ENCODE assay signal across 13 cellular contexts in genomic region chr2:8536686-8537571, GRCh38.
DNase-seq lines count a peak whose midpoint lies in the region; ATAC-seq and TF ChIP-seq lines count a peak whose summit lies in the region.
"Had no signal": no experiment of that assay in that cellular context is flagged by ENCODE, and none has a peak within 500 bp of the region (broad histone marks: within the 10 kb centered on the region; RNA-seq: fewer than 3 reads in every experiment).

No MANE protein-coding gene starts in this region.

- H3K36me3 ChIP-seq in esophagus squamous epithelium (no peaks in the 10 kb centered on the region), smooth muscle cell (ENCODE audit: low read depth) (no peaks in the 10 kb centered on the region)

- no peaks in the 10 kb centered on the region for H4K20me1 ChIP-seq in smooth muscle cell (ENCODE audit: low read depth)

- DNase-seq in activated CD4-positive, alpha-beta T cell treated with anti-CD3 and anti-CD28 coated beads, Interleukin-2, amount 10 ng/mL, durations not matched to agents 7 days and 5 days: no peak
- no peak for DNase-seq in activated CD4-positive, alpha-beta T cell treated with anti-CD3 and anti-CD28 coated beads, Interleukin-2, amount 50 U/mL, for 4 hours
- DNase-seq in esophagus squamous epithelium (lab: John Stamatoyannopoulos, UW): no peak
- no peak for DNase-seq in smooth muscle cell (lab: John Stamatoyannopoulos, UW; ENCODE audit: unreplicated experiment)
- no peak for DNase-seq in UCSD-AML1 (lab: John Stamatoyannopoulos, UW; ENCODE audit: unreplicated experiment)
- no peak for DNase-seq in midbrain (lab: John Stamatoyannopoulos, UW)
- DNase-seq: ACHN; central memory CD4-positive, alpha-beta T cell; foreskin fibroblast; NCI-H187 treated with DMSO at 0.1 percent for 48 hours had no signal

- intact Hi-C loops in esophagus squamous epithelium (cut with DNase I): no loop called here

- H2AFZ ChIP-seq in smooth muscle cell (ENCODE audit: low read depth): no peak overlapping the region

- no peaks in the 10 kb centered on the region for H3K27me3 ChIP-seq in esophagus squamous epithelium
- H3K27me3 ChIP-seq in smooth muscle cell (ENCODE audit: low read depth): no peaks in the 10 kb centered on the region

- H3K4me3 ChIP-seq in esophagus squamous epithelium: no peak overlapping the region
- H3K4me3 ChIP-seq in smooth muscle cell: no peak overlapping the region

- POLR2A ChIA-PET in activated CD4-positive, alpha-beta T cell treated with anti-CD3 and anti-CD28 coated beads, Interleukin-2, amount 10 ng/mL, durations not matched to agents 7 days and 5 days (lab: Charles Lee): no interaction called here

- ATAC-seq in SK-N-SH treated with all-trans-retinoic acid at 6 μM for 48 hours: peak; percentile 58
- no peak for ATAC-seq in GM19351 (IDR thresholded peaks at IDR 0.05; ENCODE audit: unreplicated experiment)
- ATAC-seq: left colon had no signal

- peaks cover 48% of the 10 kb centered on the region for H3K4me1 Mint-ChIP-seq in activated CD4-positive, alpha-beta T cell treated with anti-CD3 and anti-CD28 coated beads, Interleukin-2, amount 10 ng/mL, durations not matched to agents 7 days and 5 days

- 71 to 84% methylated on average over 6 to 7 of the region's 16 CpGs for WGBS in esophagus squamous epithelium, 2 donors
- WGBS in smooth muscle cell (ENCODE audit: low lambda C conversion rate): 55% methylated on average over 16 of the region's 16 CpGs

- H3K27ac Mint-ChIP-seq in activated CD4-positive, alpha-beta T cell treated with anti-CD3 and anti-CD28 coated beads, Interleukin-2, amount 10 ng/mL, durations not matched to agents 7 days and 5 days: peak overlapping the region; percentile 10

- H3K9ac ChIP-seq in smooth muscle cell (ENCODE audit: low read depth): no peak overlapping the region

- TF ChIP-seq CTCF in esophagus squamous epithelium (IDR thresholded peaks at IDR 0.05) (no peak), smooth muscle cell (IDR thresholded peaks at IDR 0.05; ENCODE audit: borderline replicate concordance, insufficient read depth, poor library complexity, severe bottlenecking) (no peak)

- H3K9me3 Mint-ChIP-seq in activated CD4-positive, alpha-beta T cell treated with anti-CD3 and anti-CD28 coated beads, Interleukin-2, amount 10 ng/mL, durations not matched to agents 7 days and 5 days: peaks cover 14% of the 10 kb centered on the region

- CTCF ChIA-PET in activated CD4-positive, alpha-beta T cell treated with anti-CD3 and anti-CD28 coated beads, Interleukin-2, amount 10 ng/mL, durations not matched to agents 7 days and 5 days (lab: Charles Lee): interaction anchor here (0.9 to 3.1 kb wide), 7 partner anchors 11 to 61 kb away, joined by 3 to 21 read pairs (median 6); no protein-coding TSS in a partner anchor

- no peak for TF ChIP-seq POLR2A in esophagus squamous epithelium (IDR thresholded peaks at IDR 0.05)

- H3K9me3 ChIP-seq in esophagus squamous epithelium (no peaks in the 10 kb centered on the region), smooth muscle cell (replicated peaks; ENCODE audit: low read depth) (no peaks in the 10 kb centered on the region)

- H3K27me3 Mint-ChIP-seq in activated CD4-positive, alpha-beta T cell treated with anti-CD3 and anti-CD28 coated beads, Interleukin-2, amount 10 ng/mL, durations not matched to agents 7 days and 5 days: no peaks in the 10 kb centered on the region

- no peaks in the 10 kb centered on the region for H3K36me3 Mint-ChIP-seq in activated CD4-positive, alpha-beta T cell treated with anti-CD3 and anti-CD28 coated beads, Interleukin-2, amount 10 ng/mL, durations not matched to agents 7 days and 5 days (ENCODE audit: low read depth)

- peaks cover 6% of the 10 kb centered on the region for H3F3A ChIP-seq in smooth muscle cell (ENCODE audit: low read depth)

- H3K27ac ChIP-seq in esophagus squamous epithelium (peak overlapping the region in 3 of 4 donors; percentile 7 to 74 (median 57)), smooth muscle cell (ENCODE audit: low read depth) (no peak overlapping the region)

- H3K4me1 ChIP-seq in esophagus squamous epithelium (peaks cover 47 to 72% (median 60%) of the 10 kb centered on the region in 3 donors), smooth muscle cell (ENCODE audit: low read depth) (peaks cover 19% of the 10 kb centered on the region)

- H3K79me2 ChIP-seq in smooth muscle cell (ENCODE audit: low read depth): no peaks in the 10 kb centered on the region

- H3K4me2 ChIP-seq in smooth muscle cell: peak overlapping the region; percentile 66

- H3K4me3 Mint-ChIP-seq in activated CD4-positive, alpha-beta T cell treated with anti-CD3 and anti-CD28 coated beads, Interleukin-2, amount 10 ng/mL, durations not matched to agents 7 days and 5 days: no peak overlapping the region

TF ChIP-seq in SK-N-SH treated with all-trans-retinoic acid at 6 μM for 48 hours, 23 proteins besides CTCF, POLR2A, EP300 and RAD21 (continues in another document):
- TF ChIP-seq ISL1 (CRISPR knock-in tag; IDR thresholded peaks at IDR 0.05) (0 out of 2 replicates have a peak, but pooled peaks have one; percentile 6), POU6F1 (CRISPR knock-in tag; IDR thresholded peaks at IDR 0.05; ENCODE audit: borderline replicate concordance, low read depth) (no peak), TCF4 (CRISPR knock-in tag; IDR thresholded peaks at IDR 0.05; ENCODE audit: borderline replicate concordance) (peak; percentile 11; the same call in 1 of the 2 replicates), ZFP3 (CRISPR knock-in tag; IDR thresholded peaks at IDR 0.05) (0 out of 2 replicates have a peak, but pooled peaks have one; percentile 20), GLIS3 (CRISPR knock-in tag; IDR thresholded peaks at IDR 0.05) (no peak), PPARA (CRISPR knock-in tag; IDR thresholded peaks at IDR 0.05; ENCODE audit: borderline replicate concordance) (no peak), ZC3H10 (CRISPR knock-in tag; IDR thresholded peaks at IDR 0.05) (no peak), OSR1 (CRISPR knock-in tag; IDR thresholded peaks at IDR 0.05) (no peak), TOX (CRISPR knock-in tag; IDR thresholded peaks at IDR 0.05; ENCODE audit: borderline replicate concordance) (no peak), ZNF70 (CRISPR knock-in tag; IDR thresholded peaks at IDR 0.05) (no peak), ZNF8 (CRISPR knock-in tag; IDR thresholded peaks at IDR 0.05) (no peak), SNAI2 (CRISPR knock-in tag; IDR thresholded peaks at IDR 0.05) (no peak), CSDC2 (CRISPR knock-in tag; IDR thresholded peaks at IDR 0.05) (no peak)
- TF ChIP-seq, protein P1, sequence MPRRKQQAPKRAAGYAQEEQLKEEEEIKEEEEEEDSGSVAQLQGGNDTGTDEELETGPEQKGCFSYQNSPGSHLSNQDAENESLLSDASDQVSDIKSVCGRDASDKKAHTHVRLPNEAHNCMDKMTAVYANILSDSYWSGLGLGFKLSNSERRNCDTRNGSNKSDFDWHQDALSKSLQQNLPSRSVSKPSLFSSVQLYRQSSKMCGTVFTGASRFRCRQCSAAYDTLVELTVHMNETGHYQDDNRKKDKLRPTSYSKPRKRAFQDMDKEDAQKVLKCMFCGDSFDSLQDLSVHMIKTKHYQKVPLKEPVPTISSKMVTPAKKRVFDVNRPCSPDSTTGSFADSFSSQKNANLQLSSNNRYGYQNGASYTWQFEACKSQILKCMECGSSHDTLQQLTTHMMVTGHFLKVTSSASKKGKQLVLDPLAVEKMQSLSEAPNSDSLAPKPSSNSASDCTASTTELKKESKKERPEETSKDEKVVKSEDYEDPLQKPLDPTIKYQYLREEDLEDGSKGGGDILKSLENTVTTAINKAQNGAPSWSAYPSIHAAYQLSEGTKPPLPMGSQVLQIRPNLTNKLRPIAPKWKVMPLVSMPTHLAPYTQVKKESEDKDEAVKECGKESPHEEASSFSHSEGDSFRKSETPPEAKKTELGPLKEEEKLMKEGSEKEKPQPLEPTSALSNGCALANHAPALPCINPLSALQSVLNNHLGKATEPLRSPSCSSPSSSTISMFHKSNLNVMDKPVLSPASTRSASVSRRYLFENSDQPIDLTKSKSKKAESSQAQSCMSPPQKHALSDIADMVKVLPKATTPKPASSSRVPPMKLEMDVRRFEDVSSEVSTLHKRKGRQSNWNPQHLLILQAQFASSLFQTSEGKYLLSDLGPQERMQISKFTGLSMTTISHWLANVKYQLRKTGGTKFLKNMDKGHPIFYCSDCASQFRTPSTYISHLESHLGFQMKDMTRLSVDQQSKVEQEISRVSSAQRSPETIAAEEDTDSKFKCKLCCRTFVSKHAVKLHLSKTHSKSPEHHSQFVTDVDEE (CRISPR knock-in tag; IDR thresholded peaks at IDR 0.05): peak; percentile 57; the same call in 1 of the 2 replicates
- TF ChIP-seq, protein P2, sequence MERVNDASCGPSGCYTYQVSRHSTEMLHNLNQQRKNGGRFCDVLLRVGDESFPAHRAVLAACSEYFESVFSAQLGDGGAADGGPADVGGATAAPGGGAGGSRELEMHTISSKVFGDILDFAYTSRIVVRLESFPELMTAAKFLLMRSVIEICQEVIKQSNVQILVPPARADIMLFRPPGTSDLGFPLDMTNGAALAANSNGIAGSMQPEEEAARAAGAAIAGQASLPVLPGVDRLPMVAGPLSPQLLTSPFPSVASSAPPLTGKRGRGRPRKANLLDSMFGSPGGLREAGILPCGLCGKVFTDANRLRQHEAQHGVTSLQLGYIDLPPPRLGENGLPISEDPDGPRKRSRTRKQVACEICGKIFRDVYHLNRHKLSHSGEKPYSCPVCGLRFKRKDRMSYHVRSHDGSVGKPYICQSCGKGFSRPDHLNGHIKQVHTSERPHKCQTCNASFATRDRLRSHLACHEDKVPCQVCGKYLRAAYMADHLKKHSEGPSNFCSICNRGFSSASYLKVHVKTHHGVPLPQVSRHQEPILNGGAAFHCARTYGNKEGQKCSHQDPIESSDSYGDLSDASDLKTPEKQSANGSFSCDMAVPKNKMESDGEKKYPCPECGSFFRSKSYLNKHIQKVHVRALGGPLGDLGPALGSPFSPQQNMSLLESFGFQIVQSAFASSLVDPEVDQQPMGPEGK (CRISPR knock-in tag; IDR thresholded peaks at IDR 0.05; ENCODE audit: borderline replicate concordance): no peak
